Comparison of ENCODE assay signal across 2 cellular contexts in the genomic region with DNA sequence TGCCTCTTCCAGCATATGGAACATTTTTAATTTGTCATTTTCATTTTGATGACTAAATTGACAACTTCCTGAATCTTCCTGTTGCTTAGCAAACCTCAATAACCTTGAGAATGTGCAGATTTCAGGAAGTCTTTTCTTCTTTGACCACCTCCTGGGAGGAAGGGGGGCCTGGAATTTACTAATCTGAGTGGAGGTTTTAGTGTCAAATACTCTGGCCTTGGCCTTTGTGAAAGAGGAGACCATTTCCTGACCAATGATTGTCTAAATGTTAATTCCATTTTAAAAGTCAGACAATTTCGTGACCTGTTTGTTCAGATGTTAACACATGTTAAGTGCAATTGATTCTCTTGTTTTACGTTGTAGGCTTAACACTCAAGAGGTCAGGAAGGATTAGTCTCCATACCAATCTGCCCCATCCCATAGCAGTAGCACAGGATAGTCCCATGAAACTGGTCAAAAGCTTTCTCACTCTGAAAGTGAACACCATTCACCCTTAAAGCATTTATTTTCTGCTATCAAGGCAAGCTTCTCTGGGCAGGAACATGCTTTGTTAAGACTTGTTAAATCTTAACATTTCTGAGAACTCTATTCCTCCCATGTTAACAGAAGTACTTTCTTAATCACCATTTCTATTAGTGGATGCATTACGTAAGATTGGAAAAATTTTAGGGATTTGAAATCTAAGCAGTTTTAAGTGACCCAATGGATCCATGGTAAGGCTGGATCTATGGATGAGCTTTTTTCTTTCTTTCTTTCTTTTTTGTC.
TF ChIP-seq lines count a peak whose summit lies in the region.

No MANE protein-coding gene starts in this region.

TF ChIP-seq in SK-N-SH, 30 proteins besides CTCF, POLR2A, EP300 and RAD21 (continued from another document):
- TF ChIP-seq, protein P1, sequence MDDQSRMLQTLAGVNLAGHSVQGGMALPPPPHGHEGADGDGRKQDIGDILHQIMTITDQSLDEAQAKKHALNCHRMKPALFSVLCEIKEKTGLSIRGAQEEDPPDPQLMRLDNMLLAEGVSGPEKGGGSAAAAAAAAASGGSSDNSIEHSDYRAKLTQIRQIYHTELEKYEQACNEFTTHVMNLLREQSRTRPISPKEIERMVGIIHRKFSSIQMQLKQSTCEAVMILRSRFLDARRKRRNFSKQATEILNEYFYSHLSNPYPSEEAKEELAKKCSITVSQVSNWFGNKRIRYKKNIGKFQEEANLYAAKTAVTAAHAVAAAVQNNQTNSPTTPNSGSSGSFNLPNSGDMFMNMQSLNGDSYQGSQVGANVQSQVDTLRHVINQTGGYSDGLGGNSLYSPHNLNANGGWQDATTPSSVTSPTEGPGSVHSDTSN (IDR thresholded peaks at IDR 0.05) = 0 out of 2 replicates have a peak, but pooled peaks have one; percentile 6
- TF ChIP-seq TAF1 (IDR thresholded peaks at IDR 0.05; ENCODE audit: borderline replicate concordance, low read depth, low read length) (no peak), FOXM1 (IDR thresholded peaks at IDR 0.05; ENCODE audit: low read depth) (no peak)

TF ChIP-seq in SK-N-SH treated with all-trans-retinoic acid at 6 μM for 48 hours, 23 proteins besides CTCF, POLR2A, EP300 and RAD21 (continued from another document):
- TF ChIP-seq, protein P2, sequence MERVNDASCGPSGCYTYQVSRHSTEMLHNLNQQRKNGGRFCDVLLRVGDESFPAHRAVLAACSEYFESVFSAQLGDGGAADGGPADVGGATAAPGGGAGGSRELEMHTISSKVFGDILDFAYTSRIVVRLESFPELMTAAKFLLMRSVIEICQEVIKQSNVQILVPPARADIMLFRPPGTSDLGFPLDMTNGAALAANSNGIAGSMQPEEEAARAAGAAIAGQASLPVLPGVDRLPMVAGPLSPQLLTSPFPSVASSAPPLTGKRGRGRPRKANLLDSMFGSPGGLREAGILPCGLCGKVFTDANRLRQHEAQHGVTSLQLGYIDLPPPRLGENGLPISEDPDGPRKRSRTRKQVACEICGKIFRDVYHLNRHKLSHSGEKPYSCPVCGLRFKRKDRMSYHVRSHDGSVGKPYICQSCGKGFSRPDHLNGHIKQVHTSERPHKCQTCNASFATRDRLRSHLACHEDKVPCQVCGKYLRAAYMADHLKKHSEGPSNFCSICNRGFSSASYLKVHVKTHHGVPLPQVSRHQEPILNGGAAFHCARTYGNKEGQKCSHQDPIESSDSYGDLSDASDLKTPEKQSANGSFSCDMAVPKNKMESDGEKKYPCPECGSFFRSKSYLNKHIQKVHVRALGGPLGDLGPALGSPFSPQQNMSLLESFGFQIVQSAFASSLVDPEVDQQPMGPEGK (CRISPR knock-in tag; IDR thresholded peaks at IDR 0.05; ENCODE audit: borderline replicate concordance) = no peak
- TF ChIP-seq OSR1 (CRISPR knock-in tag; IDR thresholded peaks at IDR 0.05) (no peak), TOX (CRISPR knock-in tag; IDR thresholded peaks at IDR 0.05; ENCODE audit: borderline replicate concordance) (no peak), ZFP3 (CRISPR knock-in tag; IDR thresholded peaks at IDR 0.05) (no peak), ZNF565 (CRISPR knock-in tag; conservative IDR thresholded peaks at IDR 0.05; ENCODE audit: low read depth) (no peak), RARB (CRISPR knock-in tag; IDR thresholded peaks at IDR 0.05) (no peak), ESRRG (CRISPR knock-in tag; IDR thresholded peaks at IDR 0.05) (no peak), SNAI2 (CRISPR knock-in tag; IDR thresholded peaks at IDR 0.05) (no peak)
- TF ChIP-seq, protein P3, sequence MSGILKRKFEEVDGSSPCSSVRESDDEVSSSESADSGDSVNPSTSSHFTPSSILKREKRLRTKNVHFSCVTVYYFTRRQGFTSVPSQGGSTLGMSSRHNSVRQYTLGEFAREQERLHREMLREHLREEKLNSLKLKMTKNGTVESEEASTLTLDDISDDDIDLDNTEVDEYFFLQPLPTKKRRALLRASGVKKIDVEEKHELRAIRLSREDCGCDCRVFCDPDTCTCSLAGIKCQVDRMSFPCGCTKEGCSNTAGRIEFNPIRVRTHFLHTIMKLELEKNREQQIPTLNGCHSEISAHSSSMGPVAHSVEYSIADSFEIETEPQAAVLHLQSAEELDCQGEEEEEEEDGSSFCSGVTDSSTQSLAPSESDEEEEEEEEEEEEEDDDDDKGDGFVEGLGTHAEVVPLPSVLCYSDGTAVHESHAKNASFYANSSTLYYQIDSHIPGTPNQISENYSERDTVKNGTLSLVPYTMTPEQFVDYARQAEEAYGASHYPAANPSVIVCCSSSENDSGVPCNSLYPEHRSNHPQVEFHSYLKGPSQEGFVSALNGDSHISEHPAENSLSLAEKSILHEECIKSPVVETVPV (CRISPR knock-in tag; IDR thresholded peaks at IDR 0.05) = no peak
- TF ChIP-seq, protein P4, sequence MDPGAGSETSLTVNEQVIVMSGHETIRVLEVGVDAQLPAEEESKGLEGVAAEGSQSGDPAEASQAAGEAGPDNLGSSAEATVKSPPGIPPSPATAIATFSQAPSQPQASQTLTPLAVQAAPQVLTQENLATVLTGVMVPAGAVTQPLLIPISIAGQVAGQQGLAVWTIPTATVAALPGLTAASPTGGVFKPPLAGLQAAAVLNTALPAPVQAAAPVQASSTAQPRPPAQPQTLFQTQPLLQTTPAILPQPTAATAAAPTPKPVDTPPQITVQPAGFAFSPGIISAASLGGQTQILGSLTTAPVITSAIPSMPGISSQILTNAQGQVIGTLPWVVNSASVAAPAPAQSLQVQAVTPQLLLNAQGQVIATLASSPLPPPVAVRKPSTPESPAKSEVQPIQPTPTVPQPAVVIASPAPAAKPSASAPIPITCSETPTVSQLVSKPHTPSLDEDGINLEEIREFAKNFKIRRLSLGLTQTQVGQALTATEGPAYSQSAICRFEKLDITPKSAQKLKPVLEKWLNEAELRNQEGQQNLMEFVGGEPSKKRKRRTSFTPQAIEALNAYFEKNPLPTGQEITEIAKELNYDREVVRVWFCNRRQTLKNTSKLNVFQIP (CRISPR knock-in tag; IDR thresholded peaks at IDR 0.05; ENCODE audit: borderline replicate concordance, low read depth) = no peak
TF ChIP-seq in SK-N-SH treated with all-trans-retinoic acid at 6 μM for 48 hours: peak in this region for 0.
